In genomic region chr1:230737622-230738262, GRCh38 we compare ENCODE assay signal across 20 cellular contexts.
DNase-seq lines count a peak whose midpoint lies in the region; ATAC-seq and TF ChIP-seq lines count a peak whose summit lies in the region.
"Had no signal": no experiment of that assay in that cellular context is flagged by ENCODE, and none has a peak within 500 bp of the region (broad histone marks: within the 10 kb centered on the region; RNA-seq: fewer than 3 reads in every experiment).

No MANE protein-coding gene starts in this region.

- in situ Hi-C loops in GM13976 (cut with MboI; ENCODE audit: low sequenced_read_pairs, unreplicated experiment): no loop called here

- peak; percentile 69 for DNase-seq in SIG-M5 treated with dmso at 0.1 percent for 504 hours (lab: John Stamatoyannopoulos, UW; ENCODE audit: unreplicated experiment)
- DNase-seq in SIG-M5 (lab: John Stamatoyannopoulos, UW): no peak
- DNase-seq in NOMO-1 (lab: John Stamatoyannopoulos, UW; ENCODE audit: unreplicated experiment in 2 of 2): peak; percentile 65 to 71
- DNase-seq in SKM-1 (lab: John Stamatoyannopoulos, UW; ENCODE audit: unreplicated experiment): peak; percentile 72
- DNase-seq in T-helper 1 cell: no peak
- no peak for DNase-seq in GM13976 (ENCODE audit: low spot score)
- DNase-seq: BE2C, Calu3, DND-41, Kasumi-1, NCI-H1092 treated with DMSO at 0.1 percent for 48 hours, NCI-H1436, NCI-H187, NCI-H2081 treated with DMSO at 0.1 percent for 48 hours, NCI-H2171, NCI-H226, NCI-H510A, NCI-H69, SHP77 had no signal

- ATAC-seq in HG03571 (IDR thresholded peaks at IDR 0.05; ENCODE audit: unreplicated experiment): no peak

- no peak for TF ChIP-seq CTCF in GM13976 (IDR thresholded peaks at IDR 0.05; ENCODE audit: borderline replicate concordance, control extremely low read depth, extremely low read depth, insufficient read depth, missing control alignments)

Comparison
In these comparisons a context has a peak if more than half of its experiments do, and no peak if none do; other contexts are left out.
1. DNase-seq: peak in SIG-M5 treated with dmso at 0.1 percent for 504 hours (single experiment), NOMO-1 (2 of 2) and SKM-1 (single experiment); none in SIG-M5 (single experiment), T-helper 1 cell (0 of 5) and GM13976 (single experiment).